Comparison of ENCODE assay signal across 20 cellular contexts in genomic region chr3:52792961-52793695, GRCh38. TPM values are rescaled to one million over a fixed set of nuclear protein-coding genes. Genes with fewer than 3 reads are reported as not detected.
A peak's percentile ranks its signal among the peaks of the same experiment; 100 is the strongest.
DNase-seq lines count a peak whose midpoint lies in the region; ATAC-seq and TF ChIP-seq lines count a peak whose summit lies in the region.
"Had no signal": no experiment of that assay in that cellular context is flagged by ENCODE, and none has a peak within 500 bp of the region (broad histone marks: within the 10 kb centered on the region; RNA-seq: fewer than 3 reads in every experiment).

No MANE protein-coding gene starts in this region.

- peak; percentile 37 for DNase-seq in A172 (ENCODE audit: low spot score)
- peak; percentile 90 for DNase-seq in DMS 273 (lab: John Stamatoyannopoulos, UW; ENCODE audit: unreplicated experiment)
- DNase-seq in NCI-H2171 treated with DMSO at 0.1 percent for 48 hours (lab: John Stamatoyannopoulos, UW), result peak; percentile 65
- DNase-seq in fibroblast of the aortic adventitia (ENCODE audit: low read depth), result peak; percentile 46
- no peak for DNase-seq in stimulated activated CD8-positive, alpha-beta memory T cell treated with anti-CD3 and anti-CD28 coated beads, Interleukin-4, amount 100 ng/mL, for 48 hours
- no peak for DNase-seq in hippocampal formation (lab: John Stamatoyannopoulos, UW)
- DNase-seq in NCI-H1092 (lab: John Stamatoyannopoulos, UW), result no peak
- DNase-seq: activated CD4-positive, alpha-beta T cell treated with anti-CD3 and anti-CD28 coated beads for 36 hours; activated naive CD4-positive, alpha-beta T cell treated with anti-CD3 and anti-CD28 coated beads for 36 hours; dermis blood vessel endothelial cell; DMS53; left ventricle myocardium inferior; natural killer cell; NCI-H1930; T1000 had no signal

- ATAC-seq in GM19324 (IDR thresholded peaks at IDR 0.05; ENCODE audit: low FRiP score, unreplicated experiment), result no peak
- ATAC-seq: activated CD4-positive, alpha-beta T cell treated with anti-CD3 and anti-CD28 coated beads for 36 hours; natural killer cell had no signal

- H3K4me3 ChIP-seq in fibroblast of the aortic adventitia (ENCODE audit: low read depth, low read length), result no peak overlapping the region
- H3K4me3 ChIP-seq: left ventricle myocardium inferior, vagina had no signal

- TF ChIP-seq CTCF in fibroblast of the aortic adventitia (IDR thresholded peaks at IDR 0.05; ENCODE audit: insufficient read depth, low read length), result no peak

RNA-seq across cellular contexts. Expression of gene ITIH3, which starts 1.5 kb away (rescaled TPM):
- 2.2 and 3.1 TPM in 2 replicates for total RNA-seq in A172 (2014; rRNA removed; shearing (Covaris generic))
- total RNA-seq in fibroblast of the aortic adventitia (ENCODE audit: low replicate concordance), result under 0.01 and 0.49 TPM in 2 replicates
- total RNA-seq: activated CD4-positive, alpha-beta T cell treated with anti-CD3 and anti-CD28 coated beads for 36 hours; activated naive CD4-positive, alpha-beta T cell treated with anti-CD3 and anti-CD28 coated beads for 36 hours; B cell; natural killer cell had no signal

RNA-seq across cellular contexts. Expression of gene ITIH1, which starts 15.7 kb away (rescaled TPM):
- total RNA-seq in A172 (2014; rRNA removed; shearing (Covaris generic)), result not detected in 2 replicates
- 1.3 TPM in 1 of 2 replicates, not detected in the other for total RNA-seq in fibroblast of the aortic adventitia (ENCODE audit: low replicate concordance)
- total RNA-seq: activated CD4-positive, alpha-beta T cell treated with anti-CD3 and anti-CD28 coated beads for 36 hours; activated naive CD4-positive, alpha-beta T cell treated with anti-CD3 and anti-CD28 coated beads for 36 hours; astrocyte; B cell; dermis blood vessel endothelial cell; left ventricle myocardium inferior; SK-MEL-5 had no signal

RNA-seq across cellular contexts. Expression of gene NEK4, which starts 22.4 kb away (rescaled TPM):
- 14.1 and 24.7 TPM in 2 replicates for total RNA-seq in A172 (2014; rRNA removed; shearing (Covaris generic))
- 3.6 and 28.2 TPM in 2 replicates for total RNA-seq in fibroblast of the aortic adventitia (ENCODE audit: low replicate concordance)

RNA-seq across cellular contexts. Expression of gene ITIH4, which starts 37.3 kb away (rescaled TPM):
- 0.69 and 1.1 TPM in 2 replicates for total RNA-seq in A172 (2014; rRNA removed; shearing (Covaris generic))
- total RNA-seq in fibroblast of the aortic adventitia (ENCODE audit: low replicate concordance), result 0.36 TPM in 1 of 2 replicates, not detected in the other
- total RNA-seq: SK-MEL-5 had no signal

RNA-seq across cellular contexts. Expression of gene MUSTN1, which starts 41.7 kb away (rescaled TPM):
- 0.22 TPM in 1 of 2 replicates, not detected in the other for total RNA-seq in A172 (2014; rRNA removed; shearing (Covaris generic))
- total RNA-seq in fibroblast of the aortic adventitia (ENCODE audit: low replicate concordance), result not detected in 2 replicates
- total RNA-seq: astrocyte, dermis blood vessel endothelial cell, SK-MEL-5 had no signal

Comparison
In these comparisons a context has a peak if more than half of its experiments do, and no peak if none do; other contexts are left out.
1. DNase-seq: peak in A172 (single experiment), DMS 273 (single experiment), NCI-H2171 treated with DMSO at 0.1 percent for 48 hours (single experiment) and fibroblast of the aortic adventitia (single experiment); none in stimulated activated CD8-positive, alpha-beta memory T cell treated with anti-CD3 and anti-CD28 coated beads, Interleukin-4, amount 100 ng/mL, for 48 hours (single experiment), hippocampal formation (0 of 2) and NCI-H1092 (single experiment).